Comparison of ENCODE assay signal across 2 cellular contexts in the genomic region with DNA sequence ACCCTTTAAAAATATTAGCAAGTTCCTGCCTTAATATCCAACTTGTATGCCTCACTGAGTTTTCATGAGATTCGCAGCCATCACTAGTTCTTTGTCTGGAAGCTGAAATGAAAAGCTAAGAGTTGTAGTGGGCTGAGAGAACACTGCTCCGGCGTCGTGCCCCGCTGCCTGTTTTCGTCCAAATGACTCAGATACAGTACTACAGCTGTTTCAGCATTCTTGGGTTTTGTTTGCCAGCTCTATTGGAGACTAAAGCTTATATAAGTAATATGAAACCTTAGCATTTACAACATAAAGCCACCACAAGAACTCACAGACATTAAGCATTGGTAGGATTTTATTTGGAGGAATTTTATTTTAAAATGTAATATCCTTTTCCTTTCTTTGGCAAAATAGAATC.
TF ChIP-seq lines count a peak whose summit lies in the region.

No MANE protein-coding gene starts in this region.

TF ChIP-seq in SK-N-SH treated with all-trans-retinoic acid at 6 μM for 48 hours, 23 proteins besides CTCF, POLR2A, EP300 and RAD21 (continued from another document):
- TF ChIP-seq CSRNP3 (CRISPR knock-in tag; IDR thresholded peaks at IDR 0.05), result no peak
- no peak for TF ChIP-seq BACH2 (CRISPR knock-in tag; IDR thresholded peaks at IDR 0.05; ENCODE audit: borderline replicate concordance)
- TF ChIP-seq, protein P1, sequence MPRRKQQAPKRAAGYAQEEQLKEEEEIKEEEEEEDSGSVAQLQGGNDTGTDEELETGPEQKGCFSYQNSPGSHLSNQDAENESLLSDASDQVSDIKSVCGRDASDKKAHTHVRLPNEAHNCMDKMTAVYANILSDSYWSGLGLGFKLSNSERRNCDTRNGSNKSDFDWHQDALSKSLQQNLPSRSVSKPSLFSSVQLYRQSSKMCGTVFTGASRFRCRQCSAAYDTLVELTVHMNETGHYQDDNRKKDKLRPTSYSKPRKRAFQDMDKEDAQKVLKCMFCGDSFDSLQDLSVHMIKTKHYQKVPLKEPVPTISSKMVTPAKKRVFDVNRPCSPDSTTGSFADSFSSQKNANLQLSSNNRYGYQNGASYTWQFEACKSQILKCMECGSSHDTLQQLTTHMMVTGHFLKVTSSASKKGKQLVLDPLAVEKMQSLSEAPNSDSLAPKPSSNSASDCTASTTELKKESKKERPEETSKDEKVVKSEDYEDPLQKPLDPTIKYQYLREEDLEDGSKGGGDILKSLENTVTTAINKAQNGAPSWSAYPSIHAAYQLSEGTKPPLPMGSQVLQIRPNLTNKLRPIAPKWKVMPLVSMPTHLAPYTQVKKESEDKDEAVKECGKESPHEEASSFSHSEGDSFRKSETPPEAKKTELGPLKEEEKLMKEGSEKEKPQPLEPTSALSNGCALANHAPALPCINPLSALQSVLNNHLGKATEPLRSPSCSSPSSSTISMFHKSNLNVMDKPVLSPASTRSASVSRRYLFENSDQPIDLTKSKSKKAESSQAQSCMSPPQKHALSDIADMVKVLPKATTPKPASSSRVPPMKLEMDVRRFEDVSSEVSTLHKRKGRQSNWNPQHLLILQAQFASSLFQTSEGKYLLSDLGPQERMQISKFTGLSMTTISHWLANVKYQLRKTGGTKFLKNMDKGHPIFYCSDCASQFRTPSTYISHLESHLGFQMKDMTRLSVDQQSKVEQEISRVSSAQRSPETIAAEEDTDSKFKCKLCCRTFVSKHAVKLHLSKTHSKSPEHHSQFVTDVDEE (CRISPR knock-in tag; IDR thresholded peaks at IDR 0.05), result no peak
- no peak for TF ChIP-seq OSR1 (CRISPR knock-in tag; IDR thresholded peaks at IDR 0.05)
- TF ChIP-seq, protein P2, sequence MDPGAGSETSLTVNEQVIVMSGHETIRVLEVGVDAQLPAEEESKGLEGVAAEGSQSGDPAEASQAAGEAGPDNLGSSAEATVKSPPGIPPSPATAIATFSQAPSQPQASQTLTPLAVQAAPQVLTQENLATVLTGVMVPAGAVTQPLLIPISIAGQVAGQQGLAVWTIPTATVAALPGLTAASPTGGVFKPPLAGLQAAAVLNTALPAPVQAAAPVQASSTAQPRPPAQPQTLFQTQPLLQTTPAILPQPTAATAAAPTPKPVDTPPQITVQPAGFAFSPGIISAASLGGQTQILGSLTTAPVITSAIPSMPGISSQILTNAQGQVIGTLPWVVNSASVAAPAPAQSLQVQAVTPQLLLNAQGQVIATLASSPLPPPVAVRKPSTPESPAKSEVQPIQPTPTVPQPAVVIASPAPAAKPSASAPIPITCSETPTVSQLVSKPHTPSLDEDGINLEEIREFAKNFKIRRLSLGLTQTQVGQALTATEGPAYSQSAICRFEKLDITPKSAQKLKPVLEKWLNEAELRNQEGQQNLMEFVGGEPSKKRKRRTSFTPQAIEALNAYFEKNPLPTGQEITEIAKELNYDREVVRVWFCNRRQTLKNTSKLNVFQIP (CRISPR knock-in tag; IDR thresholded peaks at IDR 0.05; ENCODE audit: borderline replicate concordance, low read depth), result no peak
- TF ChIP-seq ISL1 (CRISPR knock-in tag; IDR thresholded peaks at IDR 0.05), result no peak
- TF ChIP-seq ZNF70 (CRISPR knock-in tag; IDR thresholded peaks at IDR 0.05), result no peak
- TF ChIP-seq ZNF565 (CRISPR knock-in tag; conservative IDR thresholded peaks at IDR 0.05; ENCODE audit: low read depth), result no peak
- TF ChIP-seq ZC3H10 (CRISPR knock-in tag; IDR thresholded peaks at IDR 0.05), result no peak
- no peak for TF ChIP-seq ZFP3 (CRISPR knock-in tag; IDR thresholded peaks at IDR 0.05)

TF ChIP-seq in SK-N-SH, 30 proteins besides CTCF, POLR2A, EP300 and RAD21 (continued from another document):
- TF ChIP-seq REST (IDR thresholded peaks at IDR 0.05; ENCODE audit: low read depth, low read length), result no peak
- no peak for TF ChIP-seq NFIC (IDR thresholded peaks at IDR 0.05; ENCODE audit: borderline replicate concordance)
- no peak for TF ChIP-seq USF1 (IDR thresholded peaks at IDR 0.05; ENCODE audit: borderline replicate concordance, low read depth)
- no peak for TF ChIP-seq SMC3 (IDR thresholded peaks at IDR 0.05; ENCODE audit: low read depth, low read length)
- no peak for TF ChIP-seq CHD2 (IDR thresholded peaks at IDR 0.05; ENCODE audit: low read length, partially characterized antibody)
- TF ChIP-seq TCF12 (IDR thresholded peaks at IDR 0.05), result no peak
- no peak for TF ChIP-seq YY1 (IDR thresholded peaks at IDR 0.05; ENCODE audit: low read depth)
- TF ChIP-seq SIN3A (IDR thresholded peaks at IDR 0.05; ENCODE audit: borderline replicate concordance, low read depth, low read length), result no peak
- no peak for TF ChIP-seq MEF2A (IDR thresholded peaks at IDR 0.05; ENCODE audit: borderline replicate concordance, low read depth)
- TF ChIP-seq ELF1 (IDR thresholded peaks at IDR 0.05), result no peak
- no peak for TF ChIP-seq IRF3 (IDR thresholded peaks at IDR 0.05; ENCODE audit: low read depth, low read length)
